In the genomic region with DNA sequence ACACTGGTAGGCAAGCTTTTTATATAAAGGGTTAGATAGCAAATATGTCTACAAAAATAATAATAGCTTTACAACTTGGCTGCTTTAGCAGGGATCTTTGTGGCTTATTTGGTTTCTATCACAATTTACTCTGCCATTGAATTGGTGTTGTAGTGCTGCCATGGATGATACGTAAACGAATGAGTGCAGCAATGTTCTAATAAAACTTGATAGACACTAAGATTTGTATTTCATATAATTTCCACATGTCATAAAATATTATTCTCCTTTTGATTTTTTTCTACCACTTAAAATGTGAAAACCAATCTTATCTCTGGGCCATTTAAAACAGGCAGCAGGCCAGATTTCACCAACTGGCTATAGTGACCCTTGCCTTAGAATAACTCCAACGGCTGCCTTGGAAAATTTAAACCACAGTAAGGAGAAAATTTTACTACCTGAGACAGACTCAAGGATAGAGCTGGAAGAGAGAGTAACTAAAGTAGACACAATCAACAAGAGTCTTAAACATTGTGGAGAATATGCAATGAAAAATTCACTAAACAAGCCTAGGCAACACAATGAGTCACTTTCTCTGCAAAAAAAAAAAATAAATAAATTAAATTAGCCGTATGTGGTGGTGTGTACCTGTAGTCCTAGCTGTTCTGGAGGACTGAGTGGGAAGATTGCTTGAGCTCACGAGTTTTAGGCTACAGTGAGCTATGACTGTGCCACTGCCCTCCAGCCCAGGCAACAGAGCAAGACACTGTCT, we compare ENCODE assay signal across 13 cellular contexts. TPM values are rescaled to one million over a fixed set of nuclear protein-coding genes. Genes with fewer than 3 reads are reported as not detected.
DNase-seq lines count a peak whose midpoint lies in the region; ATAC-seq and TF ChIP-seq lines count a peak whose summit lies in the region.
"Had no signal": no experiment of that assay in that cellular context is flagged by ENCODE, and none has a peak within 500 bp of the region (broad histone marks: within the 10 kb centered on the region; RNA-seq: fewer than 3 reads in every experiment).

No MANE protein-coding gene starts in this region.

- no peaks in the 10 kb centered on the region for H3K9me2 ChIP-seq in SK-N-SH

- POLR2A ChIA-PET in SK-N-SH (lab: Yijun Ruan, JAX), result no interaction called here

- ATAC-seq in SK-N-SH treated with all-trans-retinoic acid at 6 μM for 48 hours (no peak), foreskin keratinocyte (peak; percentile 68), HG03460 (IDR thresholded peaks at IDR 0.05; ENCODE audit: unreplicated experiment) (no peak)
- ATAC-seq: HCT116 had no signal

- no peak for TF ChIP-seq CTCF in SK-N-SH (IDR thresholded peaks at IDR 0.05)
- no peak for TF ChIP-seq CTCF in VCaP (conservative IDR thresholded peaks at IDR 0.05)
- no peak for TF ChIP-seq CTCF in foreskin keratinocyte (conservative IDR thresholded peaks at IDR 0.05)

- H3K27me3 ChIP-seq in SK-N-SH (ENCODE audit: insufficient read depth), result no peaks in the 10 kb centered on the region
- no peaks in the 10 kb centered on the region for H3K27me3 ChIP-seq in foreskin keratinocyte
- no peaks in the 10 kb centered on the region for H3K27me3 ChIP-seq in mucosa of rectum (ENCODE audit: control insufficient read depth in 2 of 2, insufficient read depth in 2 of 2, low read length in 2 of 2)

- H3K36me3 ChIP-seq in SK-N-SH (replicated peaks in 1 of 2; ENCODE audit: control insufficient read depth in 1 of 2, insufficient read depth in 2 of 2, low read length in 1 of 2) (peaks cover 84 to 85% of the 10 kb centered on the region in 2 experiments), mucosa of rectum (ENCODE audit: control insufficient read depth in 2 of 2, insufficient read depth in 2 of 2, low read length in 2 of 2) (peaks cover 25 to 34% of the 10 kb centered on the region in 2 donors)

- no peak for TF ChIP-seq RAD21 in SK-N-SH (IDR thresholded peaks at IDR 0.05; ENCODE audit: low read length)

- no peaks in the 10 kb centered on the region; a peak in 1 of 4 replicates for H3K4me1 ChIP-seq in SK-N-SH (ENCODE audit: control insufficient read depth in 1 of 2, insufficient read depth in 2 of 2, low read depth in 1 of 2, low read length in 1 of 2)
- no peaks in the 10 kb centered on the region for H3K4me1 ChIP-seq in foreskin keratinocyte
- no peaks in the 10 kb centered on the region for H3K4me1 ChIP-seq in mucosa of rectum (ENCODE audit: control insufficient read depth in 2 of 2, insufficient read depth in 2 of 2, low read length in 2 of 2)

- no peak for TF ChIP-seq EP300 in SK-N-SH (IDR thresholded peaks at IDR 0.05; ENCODE audit: borderline replicate concordance in 1 of 2, low read depth in 1 of 2, low read length in 1 of 2)

- H3K4me3 ChIP-seq in SK-N-SH (ENCODE audit: low read depth in 2 of 2, low read length in 1 of 2) (no peak overlapping the region), mucosa of rectum (ENCODE audit: low read length in 2 of 2) (no peak overlapping the region)
- H3K4me3 ChIP-seq: GM23248 had no signal

- H3K79me2 ChIP-seq in SK-N-SH (ENCODE audit: insufficient read depth), result peaks cover 22% of the 10 kb centered on the region; the same call in 1 of the 2 replicates

- H3K9ac ChIP-seq in SK-N-SH (no peak overlapping the region), mucosa of rectum (ENCODE audit: low read depth in 1 of 2, low read length in 2 of 2) (no peak overlapping the region)
- H3K9ac ChIP-seq: GM23248 had no signal

- H4K20me1 ChIP-seq in SK-N-SH (ENCODE audit: insufficient read depth), result no peaks in the 10 kb centered on the region

- H3K4me2 ChIP-seq in SK-N-SH, result no peak overlapping the region

- CTCF ChIA-PET in SK-N-SH (lab: Yijun Ruan, JAX), result no interaction called here

- no peak overlapping the region for H3K27ac ChIP-seq in SK-N-SH (ENCODE audit: low read depth in 2 of 2, low read length in 1 of 2)
- H3K27ac ChIP-seq in VCaP, result peak overlapping the region; percentile 24
- no peak overlapping the region for H3K27ac ChIP-seq in foreskin keratinocyte
- peak overlapping the region; percentile 37 to 57 for H3K27ac ChIP-seq in mucosa of rectum (ENCODE audit: low read depth in 2 of 2, low read length in 2 of 2)
- H3K27ac ChIP-seq: 22Rv1, GM23248 had no signal

- no peak overlapping the region for H2AFZ ChIP-seq in SK-N-SH (ENCODE audit: low read depth)
- H2AFZ ChIP-seq: GM23248 had no signal

- DNase-seq in SK-N-SH, result no peak
- peak in 1 of 2 donors; percentile 20 for DNase-seq in foreskin keratinocyte
- no peak for DNase-seq in NCI-H69 (lab: John Stamatoyannopoulos, UW)
- DNase-seq in NCI-H1417 treated with DMSO at 0.1 percent for 48 hours (lab: John Stamatoyannopoulos, UW), result no peak
- DNase-seq: Calu3, DMS 273 treated with DMSO at 0.1 percent for 48 hours, GM23248 had no signal

- peaks cover 6% of the 10 kb centered on the region for H3F3A ChIP-seq in SK-N-SH (replicated peaks; ENCODE audit: insufficient read depth)

- no peaks in the 10 kb centered on the region for H3K9me3 ChIP-seq in SK-N-SH
- H3K9me3 ChIP-seq in mucosa of rectum (ENCODE audit: control insufficient read depth in 2 of 2, low read length in 2 of 2), result no peaks in the 10 kb centered on the region

- WGBS in SK-N-SH (ENCODE audit: low lambda C conversion rate), result 89% methylated on average over 5 of the region's 5 CpGs

TF ChIP-seq in SK-N-SH treated with all-trans-retinoic acid at 6 μM for 48 hours, 23 proteins besides CTCF, POLR2A, EP300 and RAD21:
- TF ChIP-seq OSR1 (CRISPR knock-in tag; IDR thresholded peaks at IDR 0.05), result no peak
- peak; percentile 82 for TF ChIP-seq ZFP30 (CRISPR knock-in tag; IDR thresholded peaks at IDR 0.05)
- TF ChIP-seq ISL1 (CRISPR knock-in tag; IDR thresholded peaks at IDR 0.05), result no peak
- no peak for TF ChIP-seq ESRRG (CRISPR knock-in tag; IDR thresholded peaks at IDR 0.05)
- TF ChIP-seq PPARA (CRISPR knock-in tag; IDR thresholded peaks at IDR 0.05; ENCODE audit: borderline replicate concordance), result no peak
- TF ChIP-seq TOX (CRISPR knock-in tag; IDR thresholded peaks at IDR 0.05; ENCODE audit: borderline replicate concordance), result no peak
- no peak for TF ChIP-seq ZC3H10 (CRISPR knock-in tag; IDR thresholded peaks at IDR 0.05)
- no peak for TF ChIP-seq TCF4 (CRISPR knock-in tag; IDR thresholded peaks at IDR 0.05; ENCODE audit: borderline replicate concordance)

TF ChIP-seq in SK-N-SH, 30 proteins besides CTCF, POLR2A, EP300 and RAD21 (continues in another document):
- no peak for TF ChIP-seq TCF12 (IDR thresholded peaks at IDR 0.05)
- TF ChIP-seq GABPA (IDR thresholded peaks at IDR 0.05; ENCODE audit: low read depth), result no peak
- TF ChIP-seq JUND (IDR thresholded peaks at IDR 0.05), result no peak
- TF ChIP-seq, protein P1, sequence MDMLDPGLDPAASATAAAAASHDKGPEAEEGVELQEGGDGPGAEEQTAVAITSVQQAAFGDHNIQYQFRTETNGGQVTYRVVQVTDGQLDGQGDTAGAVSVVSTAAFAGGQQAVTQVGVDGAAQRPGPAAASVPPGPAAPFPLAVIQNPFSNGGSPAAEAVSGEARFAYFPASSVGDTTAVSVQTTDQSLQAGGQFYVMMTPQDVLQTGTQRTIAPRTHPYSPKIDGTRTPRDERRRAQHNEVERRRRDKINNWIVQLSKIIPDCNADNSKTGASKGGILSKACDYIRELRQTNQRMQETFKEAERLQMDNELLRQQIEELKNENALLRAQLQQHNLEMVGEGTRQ (IDR thresholded peaks at IDR 0.05; ENCODE audit: borderline replicate concordance, low read depth, low read length), result no peak
- no peak for TF ChIP-seq FOXM1 (IDR thresholded peaks at IDR 0.05; ENCODE audit: low read depth)
- no peak for TF ChIP-seq NFIC (IDR thresholded peaks at IDR 0.05; ENCODE audit: borderline replicate concordance)
- TF ChIP-seq RFX5 (IDR thresholded peaks at IDR 0.05; ENCODE audit: low read length), result no peak
- no peak for TF ChIP-seq ELF1 (IDR thresholded peaks at IDR 0.05)
- TF ChIP-seq SIN3A (IDR thresholded peaks at IDR 0.05; ENCODE audit: borderline replicate concordance, low read depth, low read length), result no peak
- TF ChIP-seq, protein P2, sequence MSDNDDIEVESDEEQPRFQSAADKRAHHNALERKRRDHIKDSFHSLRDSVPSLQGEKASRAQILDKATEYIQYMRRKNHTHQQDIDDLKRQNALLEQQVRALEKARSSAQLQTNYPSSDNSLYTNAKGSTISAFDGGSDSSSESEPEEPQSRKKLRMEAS (IDR thresholded peaks at IDR 0.05; ENCODE audit: low read depth), result no peak
- TF ChIP-seq MEF2A (IDR thresholded peaks at IDR 0.05; ENCODE audit: borderline replicate concordance, low read depth), result no peak
- TF ChIP-seq, protein P3, sequence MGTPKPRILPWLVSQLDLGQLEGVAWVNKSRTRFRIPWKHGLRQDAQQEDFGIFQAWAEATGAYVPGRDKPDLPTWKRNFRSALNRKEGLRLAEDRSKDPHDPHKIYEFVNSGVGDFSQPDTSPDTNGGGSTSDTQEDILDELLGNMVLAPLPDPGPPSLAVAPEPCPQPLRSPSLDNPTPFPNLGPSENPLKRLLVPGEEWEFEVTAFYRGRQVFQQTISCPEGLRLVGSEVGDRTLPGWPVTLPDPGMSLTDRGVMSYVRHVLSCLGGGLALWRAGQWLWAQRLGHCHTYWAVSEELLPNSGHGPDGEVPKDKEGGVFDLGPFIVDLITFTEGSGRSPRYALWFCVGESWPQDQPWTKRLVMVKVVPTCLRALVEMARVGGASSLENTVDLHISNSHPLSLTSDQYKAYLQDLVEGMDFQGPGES (IDR thresholded peaks at IDR 0.05; ENCODE audit: low read depth, low read length), result no peak
- no peak for TF ChIP-seq FOSL2 (IDR thresholded peaks at IDR 0.05; ENCODE audit: borderline replicate concordance, low read depth)

RNA-seq across cellular contexts. Expression of a gene that starts 8.1 kb away (rescaled TPM):
- polyA plus RNA-seq in SK-N-SH (2012; rRNA removed), result 19.0 and 27.4 TPM in 2 replicates
- 18.9 and 26.6 TPM in 2 replicates for polyA plus RNA-seq in SK-N-SH (2012; cell fraction: cytosol; rRNA removed)
- 68.9 and 69.9 TPM in 2 replicates for polyA plus RNA-seq in SK-N-SH (2012; cell fraction: nucleus; rRNA removed)
- 12.7 and 12.8 TPM in 2 replicates for total RNA-seq in foreskin keratinocyte
- polyA plus RNA-seq in foreskin keratinocyte, result 3.4 and 4.2 TPM in 2 replicates

RNA-seq across cellular contexts. Expression of a gene that starts 54.0 kb away (rescaled TPM):
- polyA plus RNA-seq in SK-N-SH (2012; rRNA removed), result 33.0 and 38.3 TPM in 2 replicates
- 31.1 and 33.0 TPM in 2 replicates for polyA plus RNA-seq in SK-N-SH (2012; cell fraction: cytosol; rRNA removed)
- 47.7 and 65.7 TPM in 2 replicates for polyA plus RNA-seq in SK-N-SH (2012; cell fraction: nucleus; rRNA removed)
- total RNA-seq in foreskin keratinocyte, result 34.9 and 41.3 TPM in 2 replicates
- polyA plus RNA-seq in foreskin keratinocyte, result 16.8 and 22.2 TPM in 2 replicates

RNA-seq across cellular contexts. Expression of a gene that starts 54.5 kb away (rescaled TPM):
- 16.3 and 29.2 TPM in 2 replicates for polyA plus RNA-seq in SK-N-SH (2012; rRNA removed)
- polyA plus RNA-seq in SK-N-SH (2012; cell fraction: cytosol; rRNA removed), result 9.7 and 12.1 TPM in 2 replicates
- polyA plus RNA-seq in SK-N-SH (2012; cell fraction: nucleus; rRNA removed), result 67.3 and 114 TPM in 2 replicates
- total RNA-seq in foreskin keratinocyte, result 17.5 and 18.9 TPM in 2 replicates
- polyA plus RNA-seq in foreskin keratinocyte, result 5.7 and 7.3 TPM in 2 replicates

Comparison
In these comparisons a context has a peak if more than half of its experiments do, and no peak if none do; other contexts are left out.
1. H3K27ac ChIP-seq: peak in VCaP (single experiment) and mucosa of rectum (2 of 2); none in SK-N-SH (0 of 2) and foreskin keratinocyte (single experiment).